Comparison of ENCODE assay signal across 14 cellular contexts in genomic region chr5:126801174-126801991, GRCh38. TPM values are rescaled to one million over a fixed set of nuclear protein-coding genes. Genes with fewer than 3 reads are reported as not detected.
A peak's percentile ranks its signal among the peaks of the same experiment; 100 is the strongest.
DNase-seq lines count a peak whose midpoint lies in the region; ATAC-seq and TF ChIP-seq lines count a peak whose summit lies in the region.
"Had no signal": no experiment of that assay in that cellular context is flagged by ENCODE, and none has a peak within 500 bp of the region (broad histone marks: within the 10 kb centered on the region; RNA-seq: fewer than 3 reads in every experiment).

No MANE protein-coding gene starts in this region.

- no peaks in the 10 kb centered on the region for H3K27me3 Mint-ChIP-seq in dendritic cell treated with granulocyte-macrophage colony-stimulating factor and Interleukin-4, amounts not matched to agents 40 ng/mL and 50 ng/mL, for 4 days
- H3K27me3 Mint-ChIP-seq: CD4-positive, alpha-beta T cell had no signal

- H3K9me2 ChIP-seq in SK-N-SH: no peaks in the 10 kb centered on the region

- CTCF ChIA-PET in SK-N-SH (lab: Yijun Ruan, JAX): interaction anchor here (0.7 to 6.9 kb wide), 16 partner anchors 10 to 636 kb away, joined by 3 to 92 read pairs (median 4); no protein-coding TSS in a partner anchor

- WGBS in SK-N-SH (ENCODE audit: low lambda C conversion rate): 85% methylated on average over 4 of the region's 4 CpGs

- H2AFZ ChIP-seq in SK-N-SH (ENCODE audit: low read depth): no peak overlapping the region
- H2AFZ ChIP-seq: PC-9 had no signal

- H3K27ac Mint-ChIP-seq in dendritic cell treated with granulocyte-macrophage colony-stimulating factor and Interleukin-4, amounts not matched to agents 40 ng/mL and 50 ng/mL, for 4 days: peak overlapping the region; percentile 10
- H3K27ac Mint-ChIP-seq: CD4-positive, alpha-beta T cell had no signal

- no peak overlapping the region for H3K4me2 ChIP-seq in SK-N-SH
- H3K4me2 ChIP-seq: PC-9 had no signal

- H3K4me3 ChIP-seq in SK-N-SH (ENCODE audit: low read depth in 2 of 2, low read length in 1 of 2) (no peak overlapping the region), LNCaP clone FGC (ENCODE audit: low read depth, low read length) (no peak overlapping the region), lower lobe of right lung (no peak overlapping the region)
- H3K4me3 ChIP-seq: PC-9 had no signal

- peaks cover 0 to 19% of the 10 kb centered on the region in 2 experiments; a peak in 1 of 4 replicates for H3K4me1 ChIP-seq in SK-N-SH (ENCODE audit: control insufficient read depth in 1 of 2, insufficient read depth in 2 of 2, low read depth in 1 of 2, low read length in 1 of 2)
- no peaks in the 10 kb centered on the region for H3K4me1 ChIP-seq in lower lobe of right lung

- H3K36me3 Mint-ChIP-seq in dendritic cell treated with granulocyte-macrophage colony-stimulating factor and Interleukin-4, amounts not matched to agents 40 ng/mL and 50 ng/mL, for 4 days (ENCODE audit: low read depth): no peaks in the 10 kb centered on the region

- DNase-seq in SK-N-SH (no peak), LNCaP clone FGC (ENCODE audit: low read depth) (peak; percentile 52), lower lobe of right lung (no peak), islet precursor cell (no peak)
- DNase-seq: activated effector memory CD4-positive, alpha-beta T cell treated with anti-CD3 and anti-CD28 coated beads, Interleukin-2, amount 50 U/mL, for 16 hours; CD4-positive, alpha-beta T cell; effector memory CD4-positive, alpha-beta T cell; NCI-H146; NCI-H510A; PC-9 had no signal

- POLR2A ChIA-PET in SK-N-SH (lab: Yijun Ruan, JAX): no interaction called here

- peak overlapping the region in 1 of 2 experiments; percentile 1; a peak in 1 of 4 replicates for H3K27ac ChIP-seq in SK-N-SH (ENCODE audit: low read depth in 2 of 2, low read length in 1 of 2)
- H3K27ac ChIP-seq in lower lobe of right lung: no peak overlapping the region
- H3K27ac ChIP-seq: PC-9 had no signal

- intact Hi-C loops in dendritic cell treated with granulocyte-macrophage colony-stimulating factor and Interleukin-4, amounts not matched to agents 40 ng/mL and 50 ng/mL, for 4 days (cut with micrococcal nuclease): loop anchor here (5.0 kb wide), 2 partner anchors 124 to 259 kb away; no protein-coding TSS in a partner anchor
- intact Hi-C loops in lower lobe of right lung (cut with DNase I): no loop called here

- H3K4me3 Mint-ChIP-seq in dendritic cell treated with granulocyte-macrophage colony-stimulating factor and Interleukin-4, amounts not matched to agents 40 ng/mL and 50 ng/mL, for 4 days: no peak overlapping the region
- H3K4me3 Mint-ChIP-seq: CD4-positive, alpha-beta T cell had no signal

- no peak for TF ChIP-seq RAD21 in SK-N-SH (IDR thresholded peaks at IDR 0.05; ENCODE audit: low read length)

- TF ChIP-seq CTCF in SK-N-SH (IDR thresholded peaks at IDR 0.05) (no peak), LNCaP clone FGC (IDR thresholded peaks at IDR 0.05; ENCODE audit: control insufficient read depth, extremely low read depth, insufficient read depth) (no peak), lower lobe of right lung (IDR thresholded peaks at IDR 0.05) (no peak)

- peak; percentile 21; the same call in 2 of the 3 replicates for ATAC-seq in SK-N-SH treated with all-trans-retinoic acid at 6 μM for 48 hours
- ATAC-seq in GM18907 (IDR thresholded peaks at IDR 0.05; ENCODE audit: unreplicated experiment): peak; percentile 14
- no peak for ATAC-seq in HG02981 (IDR thresholded peaks at IDR 0.05; ENCODE audit: unreplicated experiment)
- no peak for ATAC-seq in lower lobe of right lung

- peaks cover 39% of the 10 kb centered on the region for H3K4me1 Mint-ChIP-seq in dendritic cell treated with granulocyte-macrophage colony-stimulating factor and Interleukin-4, amounts not matched to agents 40 ng/mL and 50 ng/mL, for 4 days (ENCODE audit: low read depth)

- H3F3A ChIP-seq in SK-N-SH (replicated peaks; ENCODE audit: insufficient read depth): peaks cover 34% of the 10 kb centered on the region

- H3K27me3 ChIP-seq in SK-N-SH (ENCODE audit: insufficient read depth): no peaks in the 10 kb centered on the region
- no peaks in the 10 kb centered on the region for H3K27me3 ChIP-seq in lower lobe of right lung (ENCODE audit: low read depth)

- H4K20me1 ChIP-seq in SK-N-SH (ENCODE audit: insufficient read depth): peaks cover 58% of the 10 kb centered on the region; the same call in 1 of the 2 replicates

- TF ChIP-seq EP300 in SK-N-SH (IDR thresholded peaks at IDR 0.05; ENCODE audit: borderline replicate concordance in 1 of 2, low read depth in 1 of 2, low read length in 1 of 2): no peak

- H3K9me3 ChIP-seq in SK-N-SH (no peaks in the 10 kb centered on the region), lower lobe of right lung (no peaks in the 10 kb centered on the region)

- H3K36me3 ChIP-seq in SK-N-SH (replicated peaks in 1 of 2; ENCODE audit: control insufficient read depth in 1 of 2, insufficient read depth in 2 of 2, low read length in 1 of 2) (peaks cover 0 to 6% of the 10 kb centered on the region in 2 experiments), lower lobe of right lung (no peaks in the 10 kb centered on the region)

- H3K9ac ChIP-seq in SK-N-SH: no peak overlapping the region

- peaks cover 100% of the 10 kb centered on the region for H3K79me2 ChIP-seq in SK-N-SH (ENCODE audit: insufficient read depth)

- no peaks in the 10 kb centered on the region for H3K9me3 Mint-ChIP-seq in dendritic cell treated with granulocyte-macrophage colony-stimulating factor and Interleukin-4, amounts not matched to agents 40 ng/mL and 50 ng/mL, for 4 days
- H3K9me3 Mint-ChIP-seq: CD4-positive, alpha-beta T cell had no signal

TF ChIP-seq in SK-N-SH treated with all-trans-retinoic acid at 6 μM for 48 hours, 23 proteins besides CTCF, POLR2A, EP300 and RAD21:
- TF ChIP-seq CREB5 (CRISPR knock-in tag; IDR thresholded peaks at IDR 0.05; ENCODE audit: low read depth) (no peak), ZNF8 (CRISPR knock-in tag; IDR thresholded peaks at IDR 0.05) (no peak), SNAI2 (CRISPR knock-in tag; IDR thresholded peaks at IDR 0.05) (no peak), GLIS3 (CRISPR knock-in tag; IDR thresholded peaks at IDR 0.05) (no peak)

TF ChIP-seq in SK-N-SH, 30 proteins besides CTCF, POLR2A, EP300 and RAD21:
- TF ChIP-seq RFX5 (IDR thresholded peaks at IDR 0.05; ENCODE audit: low read length) (no peak), PBX3 (IDR thresholded peaks at IDR 0.05) (no peak), ELF1 (IDR thresholded peaks at IDR 0.05) (no peak), GATA2 (CRISPR knock-in tag; IDR thresholded peaks at IDR 0.05) (no peak), RXRA (IDR thresholded peaks at IDR 0.05; ENCODE audit: borderline replicate concordance, low read depth) (no peak)
TF ChIP-seq in SK-N-SH: peak in this region for 0.

RNA-seq across cellular contexts. Expression of gene LMNB1, which starts 24.4 kb away (rescaled TPM):
- polyA plus RNA-seq in SK-N-SH (2012; rRNA removed): 20.8 and 34.9 TPM in 2 replicates
- polyA plus RNA-seq in SK-N-SH (2012; cell fraction: cytosol; rRNA removed): 41.9 and 46.1 TPM in 2 replicates
- polyA plus RNA-seq in SK-N-SH (2012; cell fraction: nucleus; rRNA removed): 25.2 and 28.3 TPM in 2 replicates
- 13.5 TPM for total RNA-seq in lower lobe of right lung

Comparison
In these comparisons a context has a peak if more than half of its experiments do, and no peak if none do; other contexts are left out.
1. ATAC-seq: peak in SK-N-SH treated with all-trans-retinoic acid at 6 μM for 48 hours (single experiment) and GM18907 (single experiment); none in HG02981 (single experiment) and lower lobe of right lung (0 of 2).